1 cellular context compared by ENCODE assay signal in genomic region chr7:101856488-101857357, GRCh38.
TF ChIP-seq lines count a peak whose summit lies in the region.

No MANE protein-coding gene starts in this region.

TF ChIP-seq in HepG2, 621 proteins besides CTCF, POLR2A, EP300 and RAD21 (continued from another document and continues in another):
- TF ChIP-seq UBTF (CRISPR knock-in tag; IDR thresholded peaks at IDR 0.05) (no peak; the same call in none of the 2 replicates), TMF1 (CRISPR knock-in tag; IDR thresholded peaks at IDR 0.05; ENCODE audit: low read depth) (no peak), RNF219 (CRISPR knock-in tag; IDR thresholded peaks at IDR 0.05) (no peak), MYPOP (CRISPR knock-in tag; IDR thresholded peaks at IDR 0.05) (no peak; the same call in 1 of the 2 replicates), KAT8 (CRISPR knock-in tag; IDR thresholded peaks at IDR 0.05) (peak; percentile 70; the same call in 1 of the 2 replicates), PITX1 (CRISPR knock-in tag; IDR thresholded peaks at IDR 0.05) (peak; percentile 78), HOXA5 (CRISPR knock-in tag; IDR thresholded peaks at IDR 0.05) (0 out of 2 replicates have a peak, but pooled peaks have one; percentile 15), NFRKB (IDR thresholded peaks at IDR 0.05) (no peak), ZBTB49 (CRISPR knock-in tag; IDR thresholded peaks at IDR 0.05; ENCODE audit: borderline replicate concordance) (no peak), ZEB1 (IDR thresholded peaks at IDR 0.05; ENCODE audit: insufficient replicate concordance, low read depth) (no peak), NONO (IDR thresholded peaks at IDR 0.05) (no peak), NONO (CRISPR knock-in tag; conservative IDR thresholded peaks at IDR 0.05) (peak; percentile 88; the same call in 1 of the 2 replicates), ETV6 (CRISPR knock-in tag; conservative IDR thresholded peaks at IDR 0.05) (no peak), ZNF83 (CRISPR knock-in tag; IDR thresholded peaks at IDR 0.05; ENCODE audit: borderline replicate concordance) (no peak), ZBTB33 (CRISPR knock-in tag; IDR thresholded peaks at IDR 0.05) (peak; percentile 68), SNRNP70 (IDR thresholded peaks at IDR 0.05; ENCODE audit: low read depth, low read length) (no peak), AHDC1 (CRISPR knock-in tag; IDR thresholded peaks at IDR 0.05; ENCODE audit: borderline replicate concordance) (no peak), POGK (CRISPR knock-in tag; conservative IDR thresholded peaks at IDR 0.05) (peak; percentile 72), ZBTB42 (CRISPR knock-in tag; IDR thresholded peaks at IDR 0.05) (no peak), MBNL3 (CRISPR knock-in tag; conservative IDR thresholded peaks at IDR 0.05) (no peak), ERF (CRISPR knock-in tag; IDR thresholded peaks at IDR 0.05) (0 out of 2 replicates have a peak, but pooled peaks have one; percentile 55), NR2F2 (IDR thresholded peaks at IDR 0.05; ENCODE audit: borderline replicate concordance, low read depth) (no peak), IRF1 (CRISPR knock-in tag; IDR thresholded peaks at IDR 0.05; ENCODE audit: low read depth) (no peak), ZNF263 (CRISPR knock-in tag; IDR thresholded peaks at IDR 0.05) (peak; percentile 47; the same call in 1 of the 2 replicates), ZNF234 (CRISPR knock-in tag; conservative IDR thresholded peaks at IDR 0.05) (no peak), MAX (IDR thresholded peaks at IDR 0.05) (peak; percentile 68), LRRFIP1 (CRISPR knock-in tag; conservative IDR thresholded peaks at IDR 0.05) (no peak), ZNF574 (CRISPR knock-in tag; IDR thresholded peaks at IDR 0.05) (peak; percentile 75), GATAD1 (CRISPR knock-in tag; IDR thresholded peaks at IDR 0.05) (no peak), BORCS8-MEF2B (CRISPR knock-in tag; IDR thresholded peaks at IDR 0.05) (no peak)
